31 cellular contexts compared by ENCODE assay signal in genomic region chr6:100447900-100448700, GRCh38. TPM values are rescaled to one million over a fixed set of nuclear protein-coding genes. Genes with fewer than 3 reads are reported as not detected.
DNase-seq lines count a peak whose midpoint lies in the region; ATAC-seq and TF ChIP-seq lines count a peak whose summit lies in the region.
"Had no signal": no experiment of that assay in that cellular context is flagged by ENCODE, and none has a peak within 500 bp of the region (broad histone marks: within the 10 kb centered on the region; RNA-seq: fewer than 3 reads in every experiment).

No MANE protein-coding gene starts in this region.

- TF ChIP-seq CTCF in activated CD8-positive, alpha-beta T cell treated with anti-CD3 and anti-CD28 coated beads for 36 hours (IDR thresholded peaks at IDR 0.05): no peak

- no peak for ATAC-seq in activated CD8-positive, alpha-beta T cell treated with anti-CD3 and anti-CD28 coated beads, Interleukin-2, amount 10 ng/mL, durations not matched to agents 7 days and 5 days
- ATAC-seq in activated CD8-positive, alpha-beta T cell treated with anti-CD3 and anti-CD28 coated beads for 36 hours: no peak
- no peak for ATAC-seq in HG02840 (IDR thresholded peaks at IDR 0.05; ENCODE audit: low FRiP score, unreplicated experiment)
- ATAC-seq: esophagus mucosa, gastroesophageal sphincter had no signal

- peaks cover 10% of the 10 kb centered on the region for H3K4me1 Mint-ChIP-seq in activated CD8-positive, alpha-beta T cell treated with anti-CD3 and anti-CD28 coated beads, Interleukin-2, amount 10 ng/mL, durations not matched to agents 7 days and 5 days (ENCODE audit: low read depth)
- H3K4me1 Mint-ChIP-seq in activated CD8-positive, alpha-beta T cell treated with anti-CD3 and anti-CD28 coated beads for 36 hours (ENCODE audit: low read depth): peaks cover 4% of the 10 kb centered on the region
- H3K4me1 Mint-ChIP-seq in activated T-helper 1 cell treated with anti-CD3 and anti-CD28 coated beads, Interleukin-12 subunit alpha, Interleukin-12 subunit beta, Interleukin-2, Interleukin-4 antibody, amounts not matched to agents 30 ng/mL and 10 ng/mL and 1 ng/mL, durations not matched to agents 14 hours and 24 hours and 36 hours (ENCODE audit: low read depth): peaks cover 11% of the 10 kb centered on the region
- H3K4me1 Mint-ChIP-seq: memory B cell had no signal

- peaks cover 60% of the 10 kb centered on the region for H3K27me3 Mint-ChIP-seq in activated CD8-positive, alpha-beta T cell treated with anti-CD3 and anti-CD28 coated beads, Interleukin-2, amount 10 ng/mL, durations not matched to agents 7 days and 5 days (ENCODE audit: low read depth)
- peaks cover 50% of the 10 kb centered on the region for H3K27me3 Mint-ChIP-seq in activated CD8-positive, alpha-beta T cell treated with anti-CD3 and anti-CD28 coated beads for 36 hours
- H3K27me3 Mint-ChIP-seq in activated T-helper 1 cell treated with anti-CD3 and anti-CD28 coated beads, Interleukin-12 subunit alpha, Interleukin-12 subunit beta, Interleukin-2, Interleukin-4 antibody, amounts not matched to agents 30 ng/mL and 10 ng/mL and 1 ng/mL, durations not matched to agents 14 hours and 24 hours and 36 hours (ENCODE audit: insufficient read depth): peaks cover 58% of the 10 kb centered on the region

- no peak overlapping the region for H3K4me3 Mint-ChIP-seq in activated CD8-positive, alpha-beta T cell treated with anti-CD3 and anti-CD28 coated beads, Interleukin-2, amount 10 ng/mL, durations not matched to agents 7 days and 5 days
- no peak overlapping the region for H3K4me3 Mint-ChIP-seq in activated CD8-positive, alpha-beta T cell treated with anti-CD3 and anti-CD28 coated beads for 36 hours
- H3K4me3 Mint-ChIP-seq in activated T-helper 1 cell treated with anti-CD3 and anti-CD28 coated beads, Interleukin-12 subunit alpha, Interleukin-12 subunit beta, Interleukin-2, Interleukin-4 antibody, amounts not matched to agents 30 ng/mL and 10 ng/mL and 1 ng/mL, durations not matched to agents 14 hours and 24 hours and 36 hours: no peak overlapping the region
- H3K4me3 Mint-ChIP-seq: activated B cell treated with CpG ODN at 0.5 μM for 24 hours, memory B cell had no signal

- peaks cover 7% of the 10 kb centered on the region for H3K36me3 Mint-ChIP-seq in activated CD8-positive, alpha-beta T cell treated with anti-CD3 and anti-CD28 coated beads, Interleukin-2, amount 10 ng/mL, durations not matched to agents 7 days and 5 days (ENCODE audit: low read depth)
- H3K36me3 Mint-ChIP-seq in activated CD8-positive, alpha-beta T cell treated with anti-CD3 and anti-CD28 coated beads for 36 hours (ENCODE audit: low read depth): no peaks in the 10 kb centered on the region
- peaks cover 4% of the 10 kb centered on the region for H3K36me3 Mint-ChIP-seq in activated T-helper 1 cell treated with anti-CD3 and anti-CD28 coated beads, Interleukin-12 subunit alpha, Interleukin-12 subunit beta, Interleukin-2, Interleukin-4 antibody, amounts not matched to agents 30 ng/mL and 10 ng/mL and 1 ng/mL, durations not matched to agents 14 hours and 24 hours and 36 hours (ENCODE audit: low read depth)
- H3K36me3 Mint-ChIP-seq: memory B cell had no signal

- H3K27ac Mint-ChIP-seq in activated CD8-positive, alpha-beta T cell treated with anti-CD3 and anti-CD28 coated beads, Interleukin-2, amount 10 ng/mL, durations not matched to agents 7 days and 5 days: peak overlapping the region; percentile 44
- no peak overlapping the region for H3K27ac Mint-ChIP-seq in activated CD8-positive, alpha-beta T cell treated with anti-CD3 and anti-CD28 coated beads for 36 hours
- peak overlapping the region; percentile 60 for H3K27ac Mint-ChIP-seq in activated T-helper 1 cell treated with anti-CD3 and anti-CD28 coated beads, Interleukin-12 subunit alpha, Interleukin-12 subunit beta, Interleukin-2, Interleukin-4 antibody, amounts not matched to agents 30 ng/mL and 10 ng/mL and 1 ng/mL, durations not matched to agents 14 hours and 24 hours and 36 hours
- H3K27ac Mint-ChIP-seq: activated B cell treated with CpG ODN at 0.5 μM for 24 hours, memory B cell had no signal

- CTCF ChIA-PET in activated CD8-positive, alpha-beta T cell treated with anti-CD3 and anti-CD28 coated beads, Interleukin-2, amount 10 ng/mL, durations not matched to agents 7 days and 5 days (lab: Charles Lee): interaction anchor here (1.3 kb wide), 1 partner anchor 18 kb away, joined by 4 read pairs; no protein-coding TSS in a partner anchor
- CTCF ChIA-PET in activated CD8-positive, alpha-beta T cell treated with anti-CD3 and anti-CD28 coated beads for 36 hours (lab: Charles Lee): interaction anchor here (4.0 kb wide), 1 partner anchor 13 kb away, joined by 15 read pairs; no protein-coding TSS in a partner anchor

- POLR2A ChIA-PET in activated CD8-positive, alpha-beta T cell treated with anti-CD3 and anti-CD28 coated beads, Interleukin-2, amount 10 ng/mL, durations not matched to agents 7 days and 5 days (lab: Charles Lee): no interaction called here
- POLR2A ChIA-PET in activated CD8-positive, alpha-beta T cell treated with anti-CD3 and anti-CD28 coated beads for 36 hours (lab: Charles Lee): no interaction called here

- DNase-seq in activated CD8-positive, alpha-beta T cell treated with anti-CD3 and anti-CD28 coated beads, Interleukin-2, amount 10 ng/mL, durations not matched to agents 7 days and 5 days: no peak
- DNase-seq in activated CD8-positive, alpha-beta T cell treated with anti-CD3 and anti-CD28 coated beads for 36 hours: no peak
- no peak for DNase-seq in activated T-helper 1 cell treated with anti-CD3 and anti-CD28 coated beads, Interleukin-12 subunit alpha, Interleukin-12 subunit beta, Interleukin-2, Interleukin-4 antibody, amounts not matched to agents 30 ng/mL and 10 ng/mL and 1 ng/mL, durations not matched to agents 14 hours and 24 hours and 36 hours (ENCODE audit: low spot score)
- DNase-seq in left kidney (ENCODE audit: low read depth, low spot score) (peak; percentile 55), GOT3 (lab: John Stamatoyannopoulos, UW) (no peak), amniotic stem cell (lab: John Stamatoyannopoulos, UW) (no peak)
- DNase-seq in activated effector memory CD4-positive, alpha-beta T cell treated with Interleukin-2 at 50 U/mL for 16 hours: no peak
- DNase-seq: activated B cell treated with CpG ODN at 0.5 μM for 24 hours; activated naive CD4-positive, alpha-beta T cell treated with anti-CD3 and anti-CD28 coated beads, Interleukin-2, amount 50 U/mL, for 16 hours; activated T-cell treated with anti-CD3 and anti-CD28 coated beads, Interleukin-2, amount 50 U/mL, for 48 hours; Caco-2; cerebellar nuclear complex; effector CD8-positive, alpha-beta T cell; GM23248; MG63; NCI-H1417 treated with DMSO at 0.1 percent for 48 hours; NCI-H2107; NK-92 treated with Interleukin-12 subunit alpha and Interleukin-12 subunit beta, amount 100 ng/mL, for 24 hours; occipital lobe; Peyer's patch; stimulated activated CD4-positive, alpha-beta T cell treated with anti-CD3 and anti-CD28 coated beads, Interleukin-2, amount 100 ng/mL, for 48 hours; stimulated activated naive CD4-positive, alpha-beta T cell; transverse colon had no signal

- intact Hi-C loops in activated CD8-positive, alpha-beta T cell treated with anti-CD3 and anti-CD28 coated beads for 36 hours (cut with micrococcal nuclease): no loop called here
- intact Hi-C loops in activated T-helper 1 cell treated with anti-CD3 and anti-CD28 coated beads, Interleukin-12 subunit alpha, Interleukin-12 subunit beta, Interleukin-2, Interleukin-4 antibody, amounts not matched to agents 30 ng/mL and 10 ng/mL and 1 ng/mL, durations not matched to agents 14 hours and 24 hours and 36 hours (cut with micrococcal nuclease): loop anchor here (5.0 kb wide), 2 partner anchors 949 to 1616 kb away; partner anchors contain the start of gene POU3F2

- peaks cover 5% of the 10 kb centered on the region for H3K9me3 Mint-ChIP-seq in activated CD8-positive, alpha-beta T cell treated with anti-CD3 and anti-CD28 coated beads, Interleukin-2, amount 10 ng/mL, durations not matched to agents 7 days and 5 days (ENCODE audit: insufficient read depth)
- H3K9me3 Mint-ChIP-seq in activated CD8-positive, alpha-beta T cell treated with anti-CD3 and anti-CD28 coated beads for 36 hours: no peaks in the 10 kb centered on the region
- no peaks in the 10 kb centered on the region for H3K9me3 Mint-ChIP-seq in activated T-helper 1 cell treated with anti-CD3 and anti-CD28 coated beads, Interleukin-12 subunit alpha, Interleukin-12 subunit beta, Interleukin-2, Interleukin-4 antibody, amounts not matched to agents 30 ng/mL and 10 ng/mL and 1 ng/mL, durations not matched to agents 14 hours and 24 hours and 36 hours
- H3K9me3 Mint-ChIP-seq: activated B cell treated with CpG ODN at 0.5 μM for 24 hours, memory B cell had no signal

RNA-seq across cellular contexts. Expression of gene SIM1, which starts 16.6 kb away (rescaled TPM):
- total RNA-seq in activated CD8-positive, alpha-beta T cell treated with anti-CD3 and anti-CD28 coated beads, Interleukin-2, amount 10 ng/mL, durations not matched to agents 7 days and 5 days: not detected
- not detected for total RNA-seq in activated CD8-positive, alpha-beta T cell treated with anti-CD3 and anti-CD28 coated beads for 36 hours
- total RNA-seq in activated T-helper 1 cell treated with anti-CD3 and anti-CD28 coated beads, Interleukin-12 subunit alpha, Interleukin-12 subunit beta, Interleukin-2, Interleukin-4 antibody, amounts not matched to agents 30 ng/mL and 10 ng/mL and 1 ng/mL, durations not matched to agents 14 hours and 24 hours and 36 hours: 0.02 and 0.13 TPM in 2 replicates
- total RNA-seq: activated B cell treated with CpG ODN at 0.5 μM for 24 hours; activated CD8-positive, alpha-beta memory T cell treated with anti-CD3 and anti-CD28 coated beads for 36 hours; ascending aorta; Caco-2; esophagus mucosa; gastroesophageal sphincter; NCI-H460; occipital lobe; SK-MEL-5; transverse colon had no signal
